Comparison of ENCODE assay signal across 8 cellular contexts in the genomic region with DNA sequence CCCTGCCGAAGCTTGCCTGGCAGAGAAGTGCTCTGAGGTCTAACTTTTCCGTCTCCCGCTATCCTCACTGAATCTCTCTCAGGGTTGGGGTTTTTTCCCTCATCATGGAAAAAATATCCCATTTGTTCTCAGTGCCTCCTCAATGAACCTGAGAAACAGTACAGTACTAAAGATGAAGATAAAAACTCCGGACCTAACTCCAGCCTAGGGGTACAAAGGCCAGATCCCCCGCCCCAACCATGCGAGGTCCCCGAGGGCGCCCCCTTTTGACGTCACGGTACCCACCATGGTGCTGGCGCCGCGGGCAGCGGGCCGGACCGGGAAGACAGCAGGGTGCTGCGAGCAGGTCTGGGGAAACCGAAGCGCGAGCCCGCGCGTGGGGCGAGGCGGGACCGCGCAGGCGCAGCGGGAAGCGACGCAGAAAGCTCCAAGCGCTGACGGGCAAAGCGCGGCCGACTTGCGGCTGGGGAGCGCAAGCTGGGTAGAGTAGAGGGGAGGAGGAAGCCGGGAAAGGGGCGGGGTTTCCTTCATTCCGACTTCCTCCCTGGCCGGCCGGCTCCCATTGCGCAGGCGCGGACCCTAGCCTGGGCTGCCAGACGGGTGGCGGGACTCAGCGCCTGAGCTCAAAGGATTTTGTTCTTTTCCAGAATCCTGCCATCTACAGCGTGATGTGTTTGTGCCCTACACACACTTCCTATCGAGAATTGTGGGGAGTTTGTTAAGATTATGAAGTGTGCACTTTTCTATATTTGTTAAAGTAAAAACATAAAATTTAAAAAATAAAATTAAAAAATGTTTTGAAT. TPM values are rescaled to one million over a fixed set of nuclear protein-coding genes. Genes with fewer than 3 reads are reported as not detected.
DNase-seq lines count a peak whose midpoint lies in the region; ATAC-seq and TF ChIP-seq lines count a peak whose summit lies in the region.

A gene (minus strand): TSS at position 497 of the 803 bp plus-strand sequence. CDS start 209 bp downstream, at position 288.

- ATAC-seq in GM21717 (IDR thresholded peaks at IDR 0.05; ENCODE audit: unreplicated experiment) (peak; percentile 75), esophagus mucosa (peak; percentile 97)

- DNase-seq in DMS53 treated with DMSO at 0.1 percent for 48 hours (lab: John Stamatoyannopoulos, UW; ENCODE audit: unreplicated experiment) (peak; percentile 94), KG1 (lab: John Stamatoyannopoulos, UW) (peak; percentile 92), myocyte (ENCODE audit: low read depth) (peak; percentile 98)
- peak; percentile 96 to 98 for DNase-seq in activated T-cell treated with anti-CD3 and anti-CD28 coated beads, Interleukin-2, amount 50 U/mL, for 48 hours
- peak; percentile 95 for DNase-seq in stimulated activated CD8-positive, alpha-beta memory T cell treated with anti-CD3 and anti-CD28 coated beads, Interleukin-7, amount 100 ng/mL, for 48 hours (ENCODE audit: extremely low read depth in 1 of 2, low read depth in 1 of 2)

TF ChIP-seq in PFSK-1, 5 proteins besides CTCF, POLR2A, EP300 and RAD21:
- no peak for TF ChIP-seq SIN3A (IDR thresholded peaks at IDR 0.05; ENCODE audit: borderline replicate concordance, insufficient read depth, low read length)
- TF ChIP-seq, protein P1, sequence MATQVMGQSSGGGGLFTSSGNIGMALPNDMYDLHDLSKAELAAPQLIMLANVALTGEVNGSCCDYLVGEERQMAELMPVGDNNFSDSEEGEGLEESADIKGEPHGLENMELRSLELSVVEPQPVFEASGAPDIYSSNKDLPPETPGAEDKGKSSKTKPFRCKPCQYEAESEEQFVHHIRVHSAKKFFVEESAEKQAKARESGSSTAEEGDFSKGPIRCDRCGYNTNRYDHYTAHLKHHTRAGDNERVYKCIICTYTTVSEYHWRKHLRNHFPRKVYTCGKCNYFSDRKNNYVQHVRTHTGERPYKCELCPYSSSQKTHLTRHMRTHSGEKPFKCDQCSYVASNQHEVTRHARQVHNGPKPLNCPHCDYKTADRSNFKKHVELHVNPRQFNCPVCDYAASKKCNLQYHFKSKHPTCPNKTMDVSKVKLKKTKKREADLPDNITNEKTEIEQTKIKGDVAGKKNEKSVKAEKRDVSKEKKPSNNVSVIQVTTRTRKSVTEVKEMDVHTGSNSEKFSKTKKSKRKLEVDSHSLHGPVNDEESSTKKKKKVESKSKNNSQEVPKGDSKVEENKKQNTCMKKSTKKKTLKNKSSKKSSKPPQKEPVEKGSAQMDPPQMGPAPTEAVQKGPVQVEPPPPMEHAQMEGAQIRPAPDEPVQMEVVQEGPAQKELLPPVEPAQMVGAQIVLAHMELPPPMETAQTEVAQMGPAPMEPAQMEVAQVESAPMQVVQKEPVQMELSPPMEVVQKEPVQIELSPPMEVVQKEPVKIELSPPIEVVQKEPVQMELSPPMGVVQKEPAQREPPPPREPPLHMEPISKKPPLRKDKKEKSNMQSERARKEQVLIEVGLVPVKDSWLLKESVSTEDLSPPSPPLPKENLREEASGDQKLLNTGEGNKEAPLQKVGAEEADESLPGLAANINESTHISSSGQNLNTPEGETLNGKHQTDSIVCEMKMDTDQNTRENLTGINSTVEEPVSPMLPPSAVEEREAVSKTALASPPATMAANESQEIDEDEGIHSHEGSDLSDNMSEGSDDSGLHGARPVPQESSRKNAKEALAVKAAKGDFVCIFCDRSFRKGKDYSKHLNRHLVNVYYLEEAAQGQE (IDR thresholded peaks at IDR 0.05; ENCODE audit: insufficient read depth in 1 of 2, low read depth in 2 of 2, low read length in 2 of 2), result no peak
- no peak for TF ChIP-seq TAF1 (IDR thresholded peaks at IDR 0.05; ENCODE audit: borderline replicate concordance, insufficient read depth, low read length)
- TF ChIP-seq POLR2AphosphoS5 (IDR thresholded peaks at IDR 0.05; ENCODE audit: low read depth, low read length), result peak; percentile 96
- peak; percentile 83 for TF ChIP-seq FOXP2 (optimal IDR thresholded peaks at IDR 0.05; ENCODE audit: borderline replicate concordance, extremely low read depth, extremely low read length, insufficient read depth)

RNA-seq across cellular contexts. Expression of the gene that starts here (rescaled TPM):
- 110 TPM for polyA plus RNA-seq in PFSK-1 (2012; ENCODE audit: insufficient read length, low read depth)
- total RNA-seq in esophagus mucosa (45.0 TPM), myocyte (28.7 and 38.8 TPM in 2 replicates)
- 45.0 TPM for polyA plus RNA-seq in myocyte (2012)

Comparison
In these comparisons a context has a peak if more than half of its experiments do, and no peak if none do; other contexts are left out.
1. Peak in every context shown above with its lines: DNase-seq and ATAC-seq.